ENCODE assay signal across 25 cellular contexts in genomic region chr15:77724649-77725048, GRCh38.
"Had no signal": no experiment of that assay in that cellular context is flagged by ENCODE, and none has a peak within 500 bp of the region (broad histone marks: within the 10 kb centered on the region; RNA-seq: fewer than 3 reads in every experiment).

No MANE protein-coding gene starts in this region.

- H3K9me3 ChIP-seq: esophagus squamous epithelium, gastrocnemius medialis, heart right ventricle, left lung, lower lobe of right lung had no signal

- FAIRE-seq: colon, endometrium, islet of Langerhans, keratinocyte had no signal

- H3K27ac ChIP-seq: coronary artery, epithelial cell of prostate, esophagus squamous epithelium, gastrocnemius medialis, heart right ventricle, left lung, lower lobe of right lung had no signal

- H3K36me3 ChIP-seq: esophagus squamous epithelium, gastrocnemius medialis, heart right ventricle, left lung, lower lobe of right lung had no signal

- H3K4me1 ChIP-seq: esophagus squamous epithelium, gastrocnemius medialis, left lung, lower lobe of right lung had no signal

- H3K4me3 ChIP-seq: coronary artery, esophagus squamous epithelium, gastrocnemius medialis, heart right ventricle, left lung, lower lobe of right lung had no signal

- DNase-seq: dermis blood vessel endothelial cell; effector CD8-positive, alpha-beta T cell; effector memory CD8-positive, alpha-beta T cell; endodermal cell; erythroblast; esophagus squamous epithelium; foreskin fibroblast; foreskin melanocyte; gastrocnemius medialis; glutamatergic neuron; head of caudate nucleus; heart right ventricle; hippocampal formation; left cardiac atrium; left ventricle myocardium superior; lower lobe of right lung; mesenchymal stem cell; naive thymus-derived CD4-positive, alpha-beta T cell had no signal
